ENCODE assay signal across 8 cellular contexts in the genomic region with DNA sequence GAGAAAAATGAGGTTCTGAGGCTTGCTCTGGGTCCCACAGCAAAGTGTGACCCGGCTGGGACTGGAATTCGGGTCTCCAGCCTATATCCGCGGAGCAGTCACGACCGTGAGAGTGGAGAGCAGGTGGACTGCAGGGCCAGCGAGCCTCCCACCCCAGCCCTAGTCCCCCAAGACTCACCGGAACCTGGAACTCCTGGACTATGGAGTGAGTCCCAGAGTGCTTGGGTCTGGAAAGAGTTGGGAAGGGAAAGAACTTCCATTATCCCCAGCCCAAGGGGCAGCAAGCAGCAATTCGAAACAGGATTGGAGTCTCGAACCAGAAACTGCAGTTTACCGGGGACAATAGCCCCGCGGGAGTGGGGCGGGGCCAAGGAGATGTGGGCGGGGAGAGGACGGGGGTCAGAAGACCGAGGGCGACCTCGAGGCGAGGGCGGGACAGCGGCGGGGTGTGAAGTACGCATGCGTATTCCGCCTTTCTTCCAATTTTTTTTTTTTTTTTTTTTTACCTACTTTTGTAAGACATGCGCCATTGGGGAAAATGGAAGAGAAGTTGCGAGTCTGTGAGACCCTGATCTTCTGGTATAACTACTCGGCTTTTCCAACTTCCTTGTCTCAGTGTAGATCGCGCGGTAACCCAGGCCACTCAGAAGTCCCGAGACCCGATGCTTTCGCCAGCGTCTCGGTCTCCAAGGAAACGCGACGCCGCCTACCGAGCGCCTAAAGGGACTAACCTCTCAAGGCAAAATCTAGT. TPM values are rescaled to one million over a fixed set of nuclear protein-coding genes. Genes with fewer than 3 reads are reported as not detected.
DNase-seq lines count a peak whose midpoint lies in the region; ATAC-seq, FAIRE-seq and TF ChIP-seq lines count a peak whose summit lies in the region.

Gene C20orf96, minus strand, starts transcription at position 670 of the 751 bp plus-strand sequence. Its CDS starts 140 bp downstream, at position 530.

- peak; percentile 93 for FAIRE-seq in GM12891 (lab: Jason Lieb, UNC)

- H3K4me1 ChIP-seq in uterus, result no peaks in the 10 kb centered on the region

- H3K27ac ChIP-seq in uterus, result peak within 1 kb of the TSS; percentile 86 to 89

- peak within 1 kb of the TSS; percentile 60 to 75 for H3K4me3 ChIP-seq in uterus

- peak; percentile 88 for DNase-seq in GM12891 (ENCODE audit: insufficient read length, low spot score)
- DNase-seq in NCI-H146 (lab: John Stamatoyannopoulos, UW), result peak; percentile 93
- peak; percentile 72 to 93 (median 78) for DNase-seq in T-helper 1 cell
- DNase-seq in amniotic stem cell (lab: John Stamatoyannopoulos, UW), result peak; percentile 93
- DNase-seq in left ventricle myocardium superior, result peak; percentile 95
- peak; percentile 75 for DNase-seq in pulmonary artery endothelial cell (ENCODE audit: low read depth, low spot score)
- peak; percentile 91 to 92 for DNase-seq in uterus

- no peaks in the 10 kb centered on the region for H3K27me3 ChIP-seq in uterus

- ATAC-seq in HG02798 (IDR thresholded peaks at IDR 0.05; ENCODE audit: poor library complexity, unreplicated experiment) (peak; percentile 93), left ventricle myocardium superior (peak; percentile 98)

- TF ChIP-seq POLR2A in GM12891 (IDR thresholded peaks at IDR 0.05; ENCODE audit: low read depth, low read length) (peak; percentile 30; the same call in 1 of the 2 replicates), uterus (IDR thresholded peaks at IDR 0.05) (no peak)

- TF ChIP-seq CTCF in uterus (IDR thresholded peaks at IDR 0.05), result peak; percentile 27 to 60 (median 41)

- intact Hi-C loops in left ventricle myocardium superior (cut with micrococcal nuclease), result no loop called here
- intact Hi-C loops in uterus (cut with DNase I; ENCODE audit: low total_unique reads), result no loop called here

- no peaks in the 10 kb centered on the region for H3K9me3 ChIP-seq in uterus

- no peaks in the 10 kb centered on the region for H3K36me3 ChIP-seq in uterus

TF ChIP-seq in GM12891, 5 proteins besides CTCF, POLR2A, EP300 and RAD21:
- TF ChIP-seq PAX5 (IDR thresholded peaks at IDR 0.05; ENCODE audit: insufficient read depth, low read length, severe bottlenecking), result no peak
- no peak for TF ChIP-seq SPI1 (IDR thresholded peaks at IDR 0.05; ENCODE audit: low read depth, low read length)
- 0 out of 2 replicates have a peak, but pooled peaks have one; percentile 15 for TF ChIP-seq TAF1 (IDR thresholded peaks at IDR 0.05; ENCODE audit: low read depth, low read length)
- TF ChIP-seq POLR2AphosphoS5 (IDR thresholded peaks at IDR 0.05; ENCODE audit: low read depth, low read length), result no peak
- TF ChIP-seq POU2F2 (IDR thresholded peaks at IDR 0.05; ENCODE audit: low read depth, low read length), result 0 out of 2 replicates have a peak, but pooled peaks have one; percentile 26
TF ChIP-seq in GM12891: peak in this region for 2.

RNA-seq across cellular contexts. Expression of gene C20orf96, which starts in this region (rescaled TPM):
- 6.0 TPM for polyA plus RNA-seq in GM12891 (2012; ENCODE audit: low read depth, missing spikeins)
- total RNA-seq in left ventricle myocardium superior (6.9 TPM), pulmonary artery endothelial cell (2.3 and 3.0 TPM in 2 replicates), uterus (10 to 100 TPM in 2 of 4 donors, 1 to 10 TPM in 2; 2.8 to 18.2 (median 11.2) TPM)

Comparison
In these comparisons a context has a peak if more than half of its experiments do, and no peak if none do; other contexts are left out.
1. Peak in every context shown above with its lines: DNase-seq, ATAC-seq, H3K4me3 ChIP-seq and H3K27ac ChIP-seq.